In the genomic region with DNA sequence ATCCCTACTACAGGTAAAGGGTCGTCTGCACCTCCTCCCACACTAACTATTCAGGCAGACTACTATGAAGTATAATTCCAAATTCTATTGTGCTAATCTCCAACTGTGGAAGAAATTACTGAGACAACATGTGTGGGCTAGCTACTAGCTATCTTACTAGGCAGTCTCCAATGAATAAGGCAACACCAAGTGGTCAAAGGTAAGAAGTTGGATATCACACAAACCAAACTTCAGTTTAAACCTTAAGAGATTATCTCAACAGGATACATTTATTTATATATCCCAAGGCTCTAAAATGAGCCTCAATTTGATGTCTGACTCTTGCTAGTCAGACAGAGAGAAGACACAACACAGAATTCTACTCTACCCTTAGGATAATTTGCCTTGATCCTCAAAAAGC, we compare ENCODE assay signal across 30 cellular contexts. TPM values are rescaled to one million over a fixed set of nuclear protein-coding genes. Genes with fewer than 3 reads are reported as not detected.
DNase-seq lines count a peak whose midpoint lies in the region; ATAC-seq and TF ChIP-seq lines count a peak whose summit lies in the region.
"Had no signal": no experiment of that assay in that cellular context is flagged by ENCODE, and none has a peak within 500 bp of the region (broad histone marks: within the 10 kb centered on the region; RNA-seq: fewer than 3 reads in every experiment).

No MANE protein-coding gene starts in this region.

- TF ChIP-seq POLR2A in breast epithelium (IDR thresholded peaks at IDR 0.05) = no peak

- H3K4me3 ChIP-seq in mammary epithelial cell (replicated peaks in 1 of 3; ENCODE audit: insufficient read depth in 1 of 3, low read depth in 2 of 3, low read length in 3 of 3) (no peak overlapping the region), breast epithelium (no peak overlapping the region), iPS-18a (ENCODE audit: low read length) (no peak overlapping the region), smooth muscle cell (no peak overlapping the region)
- H3K4me3 ChIP-seq: gastroesophageal sphincter, hepatocyte, Peyer's patch, thoracic aorta, vagina had no signal

- H3F3A ChIP-seq in smooth muscle cell (ENCODE audit: low read depth) = no peaks in the 10 kb centered on the region

- dilution Hi-C loops in mammary epithelial cell (cut with HindIII; ENCODE audit: low sequenced_read_pairs) = no loop called here

- intact Hi-C loops in mammary epithelial cell (cut with micrococcal nuclease) (no loop called here), breast epithelium (cut with DNase I; ENCODE audit: low total_unique reads) (no loop called here)

- H2AFZ ChIP-seq in mammary epithelial cell (ENCODE audit: low read depth, low read length) (no peak overlapping the region), smooth muscle cell (ENCODE audit: low read depth) (no peak overlapping the region)
- H2AFZ ChIP-seq: hepatocyte had no signal

- H3K9me3 ChIP-seq in mammary epithelial cell (replicated peaks; ENCODE audit: insufficient read depth, low read length) (no peaks in the 10 kb centered on the region), breast epithelium (no peaks in the 10 kb centered on the region), iPS-18a (ENCODE audit: control insufficient read depth, low read depth, low read length) (no peaks in the 10 kb centered on the region), smooth muscle cell (replicated peaks; ENCODE audit: low read depth) (no peaks in the 10 kb centered on the region)
- H3K9me3 ChIP-seq: gastroesophageal sphincter, Peyer's patch, thoracic aorta, vagina had no signal

- in situ Hi-C loops in mammary epithelial cell (cut with MboI; ENCODE audit: low sequenced_read_pairs in 2 of 2) = no loop called here

- H4K20me1 ChIP-seq in mammary epithelial cell (ENCODE audit: insufficient read depth, low read length) = peaks cover 13% of the 10 kb centered on the region
- H4K20me1 ChIP-seq in smooth muscle cell (ENCODE audit: low read depth) = peaks cover 100% of the 10 kb centered on the region

- BruUV-seq in mammary epithelial cell (replicated peaks; lab: Mats Ljungman, UMichigan) = no TSS peak

- H3K9ac ChIP-seq in mammary epithelial cell (ENCODE audit: insufficient read depth, low read length) = no peak overlapping the region
- H3K9ac ChIP-seq in iPS-18a (ENCODE audit: low read length) = no peak overlapping the region
- no peak overlapping the region for H3K9ac ChIP-seq in smooth muscle cell (ENCODE audit: low read depth)

- H3K4me3 Mint-ChIP-seq in WTC11 = no peak overlapping the region
- H3K4me3 Mint-ChIP-seq in activated naive CD4-positive, alpha-beta T cell treated with anti-CD3 and anti-CD28 coated beads, Interleukin-2, amount 10 ng/mL, durations not matched to agents 7 days and 5 days = no peak overlapping the region
- H3K4me3 Mint-ChIP-seq: activated naive CD4-positive, alpha-beta T cell treated with anti-CD3 and anti-CD28 coated beads, Interleukin-2, amount 50 U/mL, for 24 hours; activated T-helper 1 cell treated with anti-CD3 and anti-CD28 coated beads, Interleukin-12 subunit alpha, Interleukin-12 subunit beta, Interleukin-2, Interleukin-4 antibody, amounts not matched to agents 30 ng/mL and 10 ng/mL and 1 ng/mL, durations not matched to agents 14 hours and 24 hours and 36 hours; dendritic cell treated with granulocyte-macrophage colony-stimulating factor and Interleukin-4, amounts not matched to agents 40 ng/mL and 50 ng/mL, for 4 days; HFFc6; memory B cell; stimulated activated naive CD8-positive, alpha-beta T cell treated with anti-CD3 and anti-CD28 coated beads, Interleukin-15, Interleukin-2, amounts not matched to agents 100 ng/mL and 50 ng/mL, for 24 hours had no signal

- H3K27ac ChIP-seq in mammary epithelial cell (ENCODE audit: insufficient read depth, low read depth, low read length) = no peak overlapping the region
- peak overlapping the region in 1 of 2 donors; percentile 6 for H3K27ac ChIP-seq in breast epithelium
- H3K27ac ChIP-seq in iPS-18a (ENCODE audit: low read length) = peak overlapping the region; percentile 19
- H3K27ac ChIP-seq in smooth muscle cell (ENCODE audit: low read depth) = peak overlapping the region; percentile 7
- H3K27ac ChIP-seq: hepatocyte, Peyer's patch, thoracic aorta, vagina, WERI-Rb-1 had no signal

- H3K4me2 ChIP-seq in mammary epithelial cell (ENCODE audit: insufficient read depth, low read depth, low read length) = peak overlapping the region; percentile 46
- H3K4me2 ChIP-seq in smooth muscle cell = peak overlapping the region; percentile 10

- DNase-seq in mammary epithelial cell = no peak
- no peak for DNase-seq in breast epithelium (ENCODE audit: low spot score in 2 of 2)
- DNase-seq in WTC11 (ENCODE audit: low spot score) = no peak
- no peak for DNase-seq in smooth muscle cell (lab: John Stamatoyannopoulos, UW; ENCODE audit: unreplicated experiment)
- DNase-seq in NCI-H1092 (lab: John Stamatoyannopoulos, UW) = no peak
- no peak for DNase-seq in activated naive CD4-positive, alpha-beta T cell treated with anti-CD3 and anti-CD28 coated beads, Interleukin-2, amount 10 ng/mL, durations not matched to agents 7 days and 5 days
- DNase-seq in NCI-H226 = no peak
- DNase-seq: activated CD4-positive, alpha-beta T cell treated with anti-CD3 and anti-CD28 coated beads, Interleukin-2, amount 50 U/mL, for 48 hours; anterior cingulate cortex; caudate nucleus; GF-D8; HFFc6; left colon; NCI-H1048; NCI-H2171; Peyer's patch; SHP77 treated with DMSO at 0.1 percent for 48 hours; T-helper 9 cell; WERI-Rb-1 had no signal

- 12% methylated on average over 1 of the region's 1 CpG for WGBS in mammary epithelial cell (ENCODE audit: low coverage, missing lambda C conversion rate)
- WGBS in smooth muscle cell (ENCODE audit: low lambda C conversion rate) = 61% methylated on average over 1 of the region's 1 CpG

- H3K36me3 Mint-ChIP-seq in WTC11 = no peaks in the 10 kb centered on the region
- H3K36me3 Mint-ChIP-seq in activated naive CD4-positive, alpha-beta T cell treated with anti-CD3 and anti-CD28 coated beads, Interleukin-2, amount 10 ng/mL, durations not matched to agents 7 days and 5 days = no peaks in the 10 kb centered on the region
- H3K36me3 Mint-ChIP-seq: activated naive CD4-positive, alpha-beta T cell treated with anti-CD3 and anti-CD28 coated beads, Interleukin-2, amount 50 U/mL, for 24 hours; IgD-negative memory B cell; memory B cell had no signal

- POLR2A ChIA-PET in WTC11 (lab: Charles Lee) = interaction anchor here (0.8 kb wide), 1 partner anchor 10 kb away, joined by 6 read pairs; no protein-coding TSS in a partner anchor

- H3K27me3 ChIP-seq in mammary epithelial cell (ENCODE audit: insufficient read depth, low read length) = no peaks in the 10 kb centered on the region
- H3K27me3 ChIP-seq in breast epithelium = no peaks in the 10 kb centered on the region
- H3K27me3 ChIP-seq in iPS-18a (ENCODE audit: control insufficient read depth, insufficient read depth, low read length) = no peaks in the 10 kb centered on the region
- no peaks in the 10 kb centered on the region for H3K27me3 ChIP-seq in smooth muscle cell (ENCODE audit: low read depth)
- H3K27me3 ChIP-seq: gastroesophageal sphincter, hepatocyte, Peyer's patch, vagina had no signal

- no peaks in the 10 kb centered on the region for H3K36me3 ChIP-seq in mammary epithelial cell (ENCODE audit: insufficient read depth, low read length)
- no peaks in the 10 kb centered on the region for H3K36me3 ChIP-seq in breast epithelium
- H3K36me3 ChIP-seq in iPS-18a (ENCODE audit: control insufficient read depth, low read depth, low read length) = no peaks in the 10 kb centered on the region
- no peaks in the 10 kb centered on the region for H3K36me3 ChIP-seq in smooth muscle cell (ENCODE audit: low read depth)
- H3K36me3 ChIP-seq: gastroesophageal sphincter, Peyer's patch, thoracic aorta, vagina, WERI-Rb-1 had no signal

- peaks cover 98% of the 10 kb centered on the region for H3K79me2 ChIP-seq in mammary epithelial cell (ENCODE audit: insufficient read depth, low read length)
- peaks cover 100% of the 10 kb centered on the region for H3K79me2 ChIP-seq in smooth muscle cell (ENCODE audit: low read depth)

- H3K4me1 ChIP-seq in mammary epithelial cell (ENCODE audit: insufficient read depth, low read length) (peaks cover 32% of the 10 kb centered on the region), breast epithelium (peaks cover 0 to 24% of the 10 kb centered on the region in 2 donors), iPS-18a (ENCODE audit: control insufficient read depth, low read depth, low read length) (peaks cover 36% of the 10 kb centered on the region), smooth muscle cell (ENCODE audit: low read depth) (peaks cover 68% of the 10 kb centered on the region)

- CTCF ChIA-PET in mammary epithelial cell (lab: Charles Lee; ENCODE audit: low non-redundant PET) (interaction anchor here (0.5 kb wide), 1 partner anchor 12 kb away, joined by 5 read pairs; no protein-coding TSS in a partner anchor), WTC11 (lab: Charles Lee) (interaction anchor here (1.9 kb wide), 1 partner anchor 27 kb away, joined by 7 read pairs; no protein-coding TSS in a partner anchor)
- CTCF ChIA-PET in activated naive CD4-positive, alpha-beta T cell treated with anti-CD3 and anti-CD28 coated beads, Interleukin-2, amount 10 ng/mL, durations not matched to agents 7 days and 5 days (lab: Charles Lee) = interaction anchor here (1.0 kb wide), 1 partner anchor 34 kb away, joined by 3 read pairs; no protein-coding TSS in a partner anchor

- no peaks in the 10 kb centered on the region for H3K9me3 Mint-ChIP-seq in WTC11
- H3K9me3 Mint-ChIP-seq in activated naive CD4-positive, alpha-beta T cell treated with anti-CD3 and anti-CD28 coated beads, Interleukin-2, amount 10 ng/mL, durations not matched to agents 7 days and 5 days = no peaks in the 10 kb centered on the region
- H3K9me3 Mint-ChIP-seq: activated naive CD4-positive, alpha-beta T cell treated with anti-CD3 and anti-CD28 coated beads, Interleukin-2, amount 50 U/mL, for 24 hours; activated T-helper 1 cell treated with anti-CD3 and anti-CD28 coated beads, Interleukin-12 subunit alpha, Interleukin-12 subunit beta, Interleukin-2, Interleukin-4 antibody, amounts not matched to agents 30 ng/mL and 10 ng/mL and 1 ng/mL, durations not matched to agents 14 hours and 24 hours and 36 hours; dendritic cell treated with granulocyte-macrophage colony-stimulating factor and Interleukin-4, amounts not matched to agents 40 ng/mL and 50 ng/mL, for 4 days; HFFc6; IgD-negative memory B cell; memory B cell; stimulated activated naive CD8-positive, alpha-beta T cell treated with anti-CD3 and anti-CD28 coated beads, Interleukin-15, Interleukin-2, amounts not matched to agents 100 ng/mL and 50 ng/mL, for 24 hours had no signal

- TF ChIP-seq CTCF in mammary epithelial cell (conservative IDR thresholded peaks at IDR 0.05 in 1 of 2, IDR thresholded peaks at IDR 0.05 in 1 of 2; ENCODE audit: extremely low read depth in 1 of 2, insufficient read depth in 1 of 2, low read depth in 1 of 2, low read length in 2 of 2) (peak in 1 of 2 donors; percentile 14), breast epithelium (IDR thresholded peaks at IDR 0.05) (no peak), WTC11 (IDR thresholded peaks at IDR 0.05) (no peak), smooth muscle cell (IDR thresholded peaks at IDR 0.05; ENCODE audit: borderline replicate concordance, insufficient read depth, poor library complexity, severe bottlenecking) (no peak)

- H3K4me1 Mint-ChIP-seq in WTC11 = peaks cover 38% of the 10 kb centered on the region
- H3K4me1 Mint-ChIP-seq in activated naive CD4-positive, alpha-beta T cell treated with anti-CD3 and anti-CD28 coated beads, Interleukin-2, amount 10 ng/mL, durations not matched to agents 7 days and 5 days = peaks cover 27% of the 10 kb centered on the region

- ATAC-seq in WTC11 = no peak
- ATAC-seq: gastroesophageal sphincter, left colon had no signal

- no peaks in the 10 kb centered on the region for H3K27me3 Mint-ChIP-seq in WTC11 (ENCODE audit: low read depth)
- H3K27me3 Mint-ChIP-seq in activated naive CD4-positive, alpha-beta T cell treated with anti-CD3 and anti-CD28 coated beads, Interleukin-2, amount 10 ng/mL, durations not matched to agents 7 days and 5 days = no peaks in the 10 kb centered on the region
- H3K27me3 Mint-ChIP-seq: activated naive CD4-positive, alpha-beta T cell treated with anti-CD3 and anti-CD28 coated beads, Interleukin-2, amount 50 U/mL, for 24 hours; dendritic cell treated with granulocyte-macrophage colony-stimulating factor and Interleukin-4, amounts not matched to agents 40 ng/mL and 50 ng/mL, for 4 days; IgD-negative memory B cell; memory B cell; stimulated activated naive CD8-positive, alpha-beta T cell treated with anti-CD3 and anti-CD28 coated beads, Interleukin-15, Interleukin-2, amounts not matched to agents 100 ng/mL and 50 ng/mL, for 24 hours had no signal

- H3K27ac Mint-ChIP-seq in WTC11 = peak overlapping the region; percentile 18; the same call in 1 of the 2 replicates
- H3K27ac Mint-ChIP-seq in activated naive CD4-positive, alpha-beta T cell treated with anti-CD3 and anti-CD28 coated beads, Interleukin-2, amount 10 ng/mL, durations not matched to agents 7 days and 5 days = no peak overlapping the region
- H3K27ac Mint-ChIP-seq: activated naive CD4-positive, alpha-beta T cell treated with anti-CD3 and anti-CD28 coated beads, Interleukin-2, amount 50 U/mL, for 24 hours; activated T-helper 1 cell treated with anti-CD3 and anti-CD28 coated beads, Interleukin-12 subunit alpha, Interleukin-12 subunit beta, Interleukin-2, Interleukin-4 antibody, amounts not matched to agents 30 ng/mL and 10 ng/mL and 1 ng/mL, durations not matched to agents 14 hours and 24 hours and 36 hours; dendritic cell treated with granulocyte-macrophage colony-stimulating factor and Interleukin-4, amounts not matched to agents 40 ng/mL and 50 ng/mL, for 4 days; HFFc6; memory B cell; stimulated activated naive CD8-positive, alpha-beta T cell treated with anti-CD3 and anti-CD28 coated beads, Interleukin-15, Interleukin-2, amounts not matched to agents 100 ng/mL and 50 ng/mL, for 24 hours had no signal

RNA-seq across cellular contexts. Expression of a gene that starts 14.1 kb away (rescaled TPM):
- total RNA-seq in mammary epithelial cell = 100 to 1,000 TPM in 1 of 2 donors, 10 to 100 TPM in 1; 85.6 to 140 TPM
- polyA plus RNA-seq in mammary epithelial cell = 20.5 TPM
- 61.0 TPM for polyA minus RNA-seq in mammary epithelial cell
- total RNA-seq in breast epithelium = 100 to 1,000 TPM; 248 to 387 (median 279) TPM
- 53.3 to 80.5 TPM (median 55.5 TPM) in 3 replicates for total RNA-seq in WTC11 (2021)
- 65.9 and 74.3 TPM in 2 replicates for total RNA-seq in smooth muscle cell
- 13.2 and 20.3 TPM in 2 replicates for polyA plus RNA-seq in smooth muscle cell
